13 cellular contexts compared by ENCODE assay signal in the genomic region with DNA sequence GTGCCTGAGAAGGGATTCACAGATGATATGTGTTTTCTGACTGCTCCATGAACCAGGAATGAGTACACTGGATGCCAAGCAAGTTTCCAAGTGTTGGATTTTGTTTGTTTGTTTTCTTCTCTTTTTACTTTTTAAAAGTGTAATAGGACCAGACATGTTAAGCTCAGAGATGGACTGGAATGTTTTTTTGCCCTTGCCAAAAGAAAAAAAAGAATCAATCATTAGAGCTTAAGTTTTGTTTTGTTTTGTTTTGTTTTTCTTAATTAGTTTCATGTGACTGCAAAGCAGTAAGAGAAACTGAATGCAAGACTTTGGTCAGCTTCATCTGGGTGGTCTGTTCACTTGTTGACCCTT. TPM values are rescaled to one million over a fixed set of nuclear protein-coding genes. Genes with fewer than 3 reads are reported as not detected.
A peak's percentile ranks its signal among the peaks of the same experiment; 100 is the strongest.
DNase-seq lines count a peak whose midpoint lies in the region; ATAC-seq lines count a peak whose summit lies in the region.
"Had no signal": no experiment of that assay in that cellular context is flagged by ENCODE, and none has a peak within 500 bp of the region (broad histone marks: within the 10 kb centered on the region; RNA-seq: fewer than 3 reads in every experiment).

No MANE protein-coding gene starts in this region.

- peaks cover 29 to 35% (median 33%) of the 10 kb centered on the region in 3 donors for H3K4me1 Mint-ChIP-seq in CD8-positive, alpha-beta memory T cell
- H3K4me1 Mint-ChIP-seq in activated naive CD8-positive, alpha-beta T cell treated with anti-CD3 and anti-CD28 coated beads, Interleukin-2, amount 50 U/mL, for 24 hours = peaks cover 39% of the 10 kb centered on the region
- peaks cover 40 to 51% of the 10 kb centered on the region in 2 donors for H3K4me1 Mint-ChIP-seq in natural killer cell treated with Interleukin-12 subunit alpha and Interleukin-12 subunit beta and Interleukin-15 and Interleukin-18, amount 100 ng/mL, for 72 hours (ENCODE audit: low read depth in 2 of 2)

- H3K27ac Mint-ChIP-seq in CD8-positive, alpha-beta memory T cell = peak overlapping the region; percentile 32 to 96 (median 89)
- H3K27ac Mint-ChIP-seq in activated naive CD8-positive, alpha-beta T cell treated with anti-CD3 and anti-CD28 coated beads, Interleukin-2, amount 50 U/mL, for 24 hours = peak overlapping the region; percentile 88
- H3K27ac Mint-ChIP-seq in natural killer cell treated with Interleukin-12 subunit alpha and Interleukin-12 subunit beta and Interleukin-15 and Interleukin-18, amount 100 ng/mL, for 72 hours = peak overlapping the region; percentile 98 to 100

- peak overlapping the region; percentile 23 to 91 (median 80) for H3K4me3 Mint-ChIP-seq in CD8-positive, alpha-beta memory T cell
- peak overlapping the region; percentile 55 for H3K4me3 Mint-ChIP-seq in activated naive CD8-positive, alpha-beta T cell treated with anti-CD3 and anti-CD28 coated beads, Interleukin-2, amount 50 U/mL, for 24 hours
- peak overlapping the region; percentile 91 for H3K4me3 Mint-ChIP-seq in natural killer cell treated with Interleukin-12 subunit alpha and Interleukin-12 subunit beta and Interleukin-15 and Interleukin-18, amount 100 ng/mL, for 72 hours

- ATAC-seq in activated naive CD8-positive, alpha-beta T cell treated with anti-CD3 and anti-CD28 coated beads, Interleukin-2, amount 50 U/mL, for 24 hours = no peak
- ATAC-seq in natural killer cell treated with Interleukin-12 subunit alpha and Interleukin-12 subunit beta and Interleukin-15 and Interleukin-18, amount 100 ng/mL, for 72 hours = no peak
- ATAC-seq in HG03457 (IDR thresholded peaks at IDR 0.05; ENCODE audit: unreplicated experiment) = no peak
- ATAC-seq: Right ventricle myocardium inferior had no signal

- H3K9me3 ChIP-seq in CD8-positive, alpha-beta memory T cell (ENCODE audit: low read length) = no peaks in the 10 kb centered on the region
- H3K9me3 ChIP-seq: Caco-2, mucosa of descending colon had no signal

- POLR2A ChIA-PET in CD8-positive, alpha-beta memory T cell (lab: Charles Lee) = interaction anchor here (1.0 kb wide), 1 partner anchor 29 kb away, joined by 3 read pairs; no protein-coding TSS in a partner anchor

- CTCF ChIA-PET in CD8-positive, alpha-beta memory T cell (lab: Charles Lee) = interaction anchor here (1.1 to 1.2 kb wide), 2 partner anchors 29 to 41 kb away, joined by 3 read pairs; no protein-coding TSS in a partner anchor

- peaks cover 23% of the 10 kb centered on the region for H3K4me1 ChIP-seq in CD8-positive, alpha-beta memory T cell (ENCODE audit: insufficient read depth, low read length)

- no peaks in the 10 kb centered on the region for H3K27me3 ChIP-seq in CD8-positive, alpha-beta memory T cell (ENCODE audit: insufficient read depth, low read length, poor library complexity, severe bottlenecking)

- H3K27ac ChIP-seq in CD8-positive, alpha-beta memory T cell (ENCODE audit: low read depth, low read length) = no peak overlapping the region

- peak overlapping the region; percentile 43 for H3K4me3 ChIP-seq in CD8-positive, alpha-beta memory T cell (ENCODE audit: low read length)
- peak overlapping the region; percentile 43 for H3K4me3 ChIP-seq in Jurkat, Clone E6-1 (ENCODE audit: low read length)
- H3K4me3 ChIP-seq: mucosa of descending colon had no signal

- H3K36me3 ChIP-seq in CD8-positive, alpha-beta memory T cell (ENCODE audit: insufficient read depth, low read length) = no peaks in the 10 kb centered on the region

- H3K27me3 Mint-ChIP-seq in CD8-positive, alpha-beta memory T cell = peaks cover 0 to 4% of the 10 kb centered on the region in 2 donors
- no peaks in the 10 kb centered on the region for H3K27me3 Mint-ChIP-seq in activated naive CD8-positive, alpha-beta T cell treated with anti-CD3 and anti-CD28 coated beads, Interleukin-2, amount 50 U/mL, for 24 hours
- H3K27me3 Mint-ChIP-seq in natural killer cell treated with Interleukin-12 subunit alpha and Interleukin-12 subunit beta and Interleukin-15 and Interleukin-18, amount 100 ng/mL, for 72 hours = no peaks in the 10 kb centered on the region

- no peaks in the 10 kb centered on the region for H3K9me3 Mint-ChIP-seq in CD8-positive, alpha-beta memory T cell
- no peaks in the 10 kb centered on the region for H3K9me3 Mint-ChIP-seq in activated naive CD8-positive, alpha-beta T cell treated with anti-CD3 and anti-CD28 coated beads, Interleukin-2, amount 50 U/mL, for 24 hours
- H3K9me3 Mint-ChIP-seq in natural killer cell treated with Interleukin-12 subunit alpha and Interleukin-12 subunit beta and Interleukin-15 and Interleukin-18, amount 100 ng/mL, for 72 hours = no peaks in the 10 kb centered on the region

- no peak for DNase-seq in CD8-positive, alpha-beta memory T cell
- no peak for DNase-seq in Jurkat, Clone E6-1 (ENCODE audit: low read depth, low spot score)
- no peak for DNase-seq in activated naive CD8-positive, alpha-beta T cell treated with anti-CD3 and anti-CD28 coated beads, Interleukin-2, amount 50 U/mL, for 24 hours
- no peak for DNase-seq in natural killer cell treated with Interleukin-12 subunit alpha and Interleukin-12 subunit beta and Interleukin-15 and Interleukin-18, amount 100 ng/mL, for 72 hours (ENCODE audit: low spot score)
- DNase-seq in KG1 (lab: John Stamatoyannopoulos, UW) = no peak
- no peak for DNase-seq in stimulated activated CD4-positive, alpha-beta T cell treated with anti-CD3 and anti-CD28 coated beads, Interleukin-4, amount 100 ng/mL, for 1 hour
- DNase-seq: activated gamma-delta T cell, Caco-2, NCI-H1105, NCI-H526 had no signal

- no peaks in the 10 kb centered on the region for H3K36me3 Mint-ChIP-seq in CD8-positive, alpha-beta memory T cell
- H3K36me3 Mint-ChIP-seq in activated naive CD8-positive, alpha-beta T cell treated with anti-CD3 and anti-CD28 coated beads, Interleukin-2, amount 50 U/mL, for 24 hours (ENCODE audit: low read depth) = no peaks in the 10 kb centered on the region
- H3K36me3 Mint-ChIP-seq in natural killer cell treated with Interleukin-12 subunit alpha and Interleukin-12 subunit beta and Interleukin-15 and Interleukin-18, amount 100 ng/mL, for 72 hours = peaks cover 9% of the 10 kb centered on the region

RNA-seq across cellular contexts. Expression of a gene that starts 42.5 kb away (rescaled TPM):
- total RNA-seq in CD8-positive, alpha-beta memory T cell = 10 to 100 TPM; 21.2 to 21.3 TPM
- polyA plus RNA-seq in CD8-positive, alpha-beta memory T cell = 1.9 TPM
- polyA plus RNA-seq in Jurkat, Clone E6-1 (2012; ENCODE audit: insufficient read depth, insufficient read length) = 20.8 TPM
- total RNA-seq in natural killer cell treated with Interleukin-12 subunit alpha and Interleukin-12 subunit beta and Interleukin-15 and Interleukin-18, amount 100 ng/mL, for 72 hours = 10 to 100 TPM; 34.5 to 34.7 TPM
